ENCODE assay signal across 8 cellular contexts in the genomic region with DNA sequence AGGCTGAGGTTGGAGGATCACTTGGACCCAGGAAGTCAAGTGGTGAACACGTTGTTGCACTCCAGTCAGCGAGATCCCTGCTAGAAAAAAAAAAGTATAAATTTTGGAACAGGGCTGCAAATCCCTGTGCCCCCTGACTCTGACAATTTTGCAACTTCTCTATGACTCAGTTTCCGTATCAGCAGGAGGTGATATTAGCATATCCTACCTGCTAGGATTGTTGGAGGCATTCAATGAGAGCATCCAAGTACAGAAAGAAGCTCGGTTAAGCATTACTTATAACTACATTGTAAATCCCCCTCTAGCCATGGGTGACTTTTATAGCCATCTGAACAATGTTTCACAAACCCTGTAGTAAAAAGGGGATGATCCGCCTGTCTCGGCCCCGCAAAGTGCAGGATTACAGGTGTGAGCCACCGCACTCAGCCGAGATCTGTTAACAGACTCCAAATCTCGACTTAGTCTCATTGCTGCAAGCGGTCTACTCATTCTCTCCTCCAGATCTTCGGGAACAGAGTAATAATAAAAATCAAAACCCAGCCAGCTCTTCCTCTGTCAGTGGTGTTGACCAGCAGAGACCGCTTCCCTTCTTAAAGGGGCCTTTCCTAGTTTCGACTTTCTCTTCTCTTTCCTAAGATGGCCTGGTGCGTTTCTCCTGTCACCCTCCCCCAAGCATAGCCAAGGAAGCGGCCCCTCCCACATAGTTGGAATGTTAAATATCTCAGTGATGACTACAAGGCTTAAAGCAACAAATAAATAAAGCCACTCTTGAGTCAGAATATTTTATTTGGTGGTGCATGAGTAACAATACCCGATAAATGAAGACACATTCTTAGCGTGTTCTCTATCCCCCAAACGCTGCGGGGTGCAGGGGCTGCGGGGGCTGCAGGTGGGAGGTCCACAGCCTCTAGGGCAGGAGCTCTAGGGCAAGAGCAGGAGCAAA. TPM values are rescaled to one million over a fixed set of nuclear protein-coding genes. Genes with fewer than 3 reads are reported as not detected.
DNase-seq lines count a peak whose midpoint lies in the region; ATAC-seq, FAIRE-seq and TF ChIP-seq lines count a peak whose summit lies in the region.

No MANE protein-coding gene starts in this region.

- intact Hi-C loops in gastrocnemius medialis (cut with DNase I; ENCODE audit: low total_unique reads), result loop anchor here (2.0 kb wide), 1 partner anchor 162 kb away; no protein-coding TSS in a partner anchor

- TF ChIP-seq RAD21 in A549 (conservative IDR thresholded peaks at IDR 0.05 in 1 of 2, IDR thresholded peaks at IDR 0.05 in 1 of 2), result no peak; a peak in 2 of 5 replicates

- H3K27me3 ChIP-seq in gastrocnemius medialis, result no peaks in the 10 kb centered on the region

- peak overlapping the region; percentile 87 for H3K4me2 ChIP-seq in A549

- 8% methylated on average over 21 of the region's 21 CpGs for WGBS in A549 (ENCODE audit: missing lambda C conversion rate)
- WGBS in adipose tissue, 3 donors, result 28 to 29% (median 29%) methylated on average over 21 of the region's 21 CpGs

- H3K27ac ChIP-seq in A549 (peak overlapping the region; percentile 74 to 82), adipose tissue (ENCODE audit: low read depth, low read length) (peak overlapping the region; percentile 31), gastrocnemius medialis (peak overlapping the region; percentile 69 to 94 (median 80))

- no peaks in the 10 kb centered on the region for H3K36me3 Mint-ChIP-seq in stimulated activated naive B cell treated with anti-CD40 and anti-IgM and Interleukin-4, amounts not matched to agents 10 μg/mL and 1 μg/mL and 100 μg/mL, for 72 hours

- ATAC-seq in A549, result peak; percentile 64 to 79
- ATAC-seq in gastrocnemius medialis, result peak; percentile 34 to 45
- ATAC-seq in HG03095 (IDR thresholded peaks at IDR 0.05; ENCODE audit: unreplicated experiment), result no peak
- no peak for ATAC-seq in stimulated activated naive B cell treated with anti-CD40 and anti-IgM and Interleukin-4, amounts not matched to agents 10 μg/mL and 1 μg/mL and 100 μg/mL, for 72 hours (replicated peaks)

- CTCF ChIA-PET in A549 (lab: Yijun Ruan, JAX), result interaction anchor here (0.7 to 6.8 kb wide), 4 partner anchors 42 to 250 kb away, joined by 3 to 40 read pairs (median 14); partner anchors contain the start of genes DHX34 and NAPA

- TF ChIP-seq POLR2A in A549 (IDR thresholded peaks at IDR 0.05; ENCODE audit: low read length), result no peak
- TF ChIP-seq POLR2A in gastrocnemius medialis (IDR thresholded peaks at IDR 0.05), result no peak

- peak; percentile 94 to 98 for DNase-seq in A549 (ENCODE audit: low read depth in 1 of 2, low spot score in 1 of 2)
- DNase-seq in HFF-Myc (ENCODE audit: extremely low read depth, low read depth), result peak; percentile 95
- peak; percentile 89 for DNase-seq in iPS DF 19.7 (ENCODE audit: low read depth, low spot score)
- peak; percentile 33 to 69 for DNase-seq in gastrocnemius medialis
- no peak for DNase-seq in stimulated activated naive B cell treated with anti-CD40 and anti-IgM and Interleukin-4, amounts not matched to agents 10 μg/mL and 1 μg/mL and 100 μg/mL, for 72 hours
- no peak for DNase-seq in cerebellum (ENCODE audit: low spot score)

- POLR2A ChIA-PET in A549 (lab: Yijun Ruan, JAX), result interaction anchor here (0.6 to 2.0 kb wide), 3 partner anchors 12 to 97 kb away, joined by 3 to 13 read pairs (median 4); no protein-coding TSS in a partner anchor

- H3K36me3 ChIP-seq in gastrocnemius medialis, result no peaks in the 10 kb centered on the region

- in situ Hi-C loops in gastrocnemius medialis (cut with MboI; ENCODE audit: low sequenced_read_pairs in 4 of 4), result loop anchor here in 3 of 4 donors (5.0 to 10.0 kb wide), 4 partner anchors 74 to 106 kb away; no protein-coding TSS in a partner anchor

- peaks cover 13 to 15% of the 10 kb centered on the region in 2 donors for H3K4me1 Mint-ChIP-seq in stimulated activated naive B cell treated with anti-CD40 and anti-IgM and Interleukin-4, amounts not matched to agents 10 μg/mL and 1 μg/mL and 100 μg/mL, for 72 hours

- H3K9me3 ChIP-seq in A549, result no peaks in the 10 kb centered on the region
- H3K9me3 ChIP-seq in gastrocnemius medialis, result no peaks in the 10 kb centered on the region

- H3K4me3 ChIP-seq in A549 (peak overlapping the region; percentile 43), HFF-Myc (replicated peaks; ENCODE audit: low read depth, low read length) (peak overlapping the region; percentile 51), gastrocnemius medialis (peak overlapping the region; percentile 10 to 62 (median 27))

- H3K4me1 ChIP-seq in A549, result peaks cover 17% of the 10 kb centered on the region
- H3K4me1 ChIP-seq in gastrocnemius medialis, result peaks cover 22 to 24% of the 10 kb centered on the region in 2 donors

- H3K9me3 Mint-ChIP-seq in stimulated activated naive B cell treated with anti-CD40 and anti-IgM and Interleukin-4, amounts not matched to agents 10 μg/mL and 1 μg/mL and 100 μg/mL, for 72 hours, result peaks cover 0 to 2% of the 10 kb centered on the region in 2 donors

- H3K4me3 Mint-ChIP-seq in stimulated activated naive B cell treated with anti-CD40 and anti-IgM and Interleukin-4, amounts not matched to agents 10 μg/mL and 1 μg/mL and 100 μg/mL, for 72 hours, result peak overlapping the region in 1 of 2 donors; percentile 33

- H3K27ac Mint-ChIP-seq in stimulated activated naive B cell treated with anti-CD40 and anti-IgM and Interleukin-4, amounts not matched to agents 10 μg/mL and 1 μg/mL and 100 μg/mL, for 72 hours, result no peak overlapping the region

- TF ChIP-seq CTCF in A549 (IDR thresholded peaks at IDR 0.05) (no peak), HFF-Myc (IDR thresholded peaks at IDR 0.05; ENCODE audit: low read depth, low read length, missing control alignments) (no peak), gastrocnemius medialis (IDR thresholded peaks at IDR 0.05 in 4 of 5, conservative IDR thresholded peaks at IDR 0.05 in 1 of 5) (no peak)

- H3K27me3 Mint-ChIP-seq in stimulated activated naive B cell treated with anti-CD40 and anti-IgM and Interleukin-4, amounts not matched to agents 10 μg/mL and 1 μg/mL and 100 μg/mL, for 72 hours, result peaks cover 20 to 43% of the 10 kb centered on the region in 2 donors

- no peak for TF ChIP-seq EP300 in A549 (IDR thresholded peaks at IDR 0.05)

- FAIRE-seq in A549 (lab: Jason Lieb, UNC), result peak; percentile 86

TF ChIP-seq in A549, 52 proteins besides CTCF, POLR2A, EP300 and RAD21:
- TF ChIP-seq RCOR1 (IDR thresholded peaks at IDR 0.05; ENCODE audit: low read depth, low read length) (no peak), NPAS2 (CRISPR knock-in tag; IDR thresholded peaks at IDR 0.05; ENCODE audit: borderline replicate concordance) (no peak), JUN (IDR thresholded peaks at IDR 0.05) (peak in 1 of 2 experiments; percentile 71; a peak in 2 of 5 replicates), JUNB (IDR thresholded peaks at IDR 0.05) (peak; percentile 45; the same call in 1 of the 2 replicates), ZFP36 (IDR thresholded peaks at IDR 0.05; ENCODE audit: borderline replicate concordance, partially characterized antibody) (no peak), EHF (CRISPR knock-in tag; IDR thresholded peaks at IDR 0.05) (no peak), CEBPB (IDR thresholded peaks at IDR 0.05) (peak in 1 of 2 experiments; percentile 73; a peak in 2 of 4 replicates), MAZ (IDR thresholded peaks at IDR 0.05; ENCODE audit: borderline replicate concordance, low read depth, low read length) (0 out of 2 replicates have a peak, but pooled peaks have one; percentile 35), SMC3 (IDR thresholded peaks at IDR 0.05) (peak; percentile 17; the same call in 1 of the 3 replicates), FOXS1 (CRISPR knock-in tag; IDR thresholded peaks at IDR 0.05) (peak; percentile 90; the same call in 1 of the 2 replicates), HOXA7 (CRISPR knock-in tag; IDR thresholded peaks at IDR 0.05) (no peak), MAFK (IDR thresholded peaks at IDR 0.05; ENCODE audit: partially characterized antibody) (no peak), MAX (IDR thresholded peaks at IDR 0.05) (peak; percentile 76), GATA3 (IDR thresholded peaks at IDR 0.05; ENCODE audit: borderline replicate concordance) (peak; percentile 80; the same call in 1 of the 2 replicates), FOSL2 (IDR thresholded peaks at IDR 0.05) (peak; percentile 45; the same call in 1 of the 2 replicates), FOSL2 (CRISPR knock-in tag; IDR thresholded peaks at IDR 0.05) (peak; percentile 94), KDM5A (IDR thresholded peaks at IDR 0.05) (no peak)

RNA-seq across cellular contexts. Expression of gene BICRA, which starts 10.3 kb away (rescaled TPM):
- polyA plus RNA-seq in A549 (2011; rRNA removed) (0.83 and 1.1 TPM in 2 replicates), A549 (2017; fragmentation: RNase III; extraction: RNeasy Plus Mini Kit Qiagen cat#74134 plus additional on column Dnase treatment) (12.4 to 14.6 TPM (median 12.4 TPM) in 3 replicates), adipose tissue (1 to 10 TPM; 3.1 to 6.2 (median 4.2) TPM)
- polyA plus RNA-seq in A549 (2012; cell fraction: cytosol; rRNA removed), result 2.2 and 3.6 TPM in 2 replicates
- polyA plus RNA-seq in A549 (2012; cell fraction: nucleus; rRNA removed), result 13.2 and 16.4 TPM in 2 replicates
- polyA minus RNA-seq in A549 (2011; rRNA and poly(A)+ RNA removed), result 5.8 and 9.0 TPM in 2 replicates
- total RNA-seq in gastrocnemius medialis (10 to 100 TPM in 3 of 4 donors, 1 to 10 TPM in 1; 8.4 to 35.2 (median 28.7) TPM), cerebellum (9.1 TPM)

RNA-seq across cellular contexts. Expression of gene ZNF541, which starts 25.7 kb away (rescaled TPM):
- polyA plus RNA-seq in A549 (2011; rRNA removed) (not detected in 2 replicates), A549 (2017; fragmentation: RNase III; extraction: RNeasy Plus Mini Kit Qiagen cat#74134 plus additional on column Dnase treatment) (not detected in 3 replicates), adipose tissue (under 1 TPM; 0.07 to 0.45 (median 0.30) TPM)
- polyA plus RNA-seq in A549 (2012; cell fraction: cytosol; rRNA removed), result not detected in 2 replicates
- polyA plus RNA-seq in A549 (2012; cell fraction: nucleus; rRNA removed), result not detected in 2 replicates
- polyA minus RNA-seq in A549 (2011; rRNA and poly(A)+ RNA removed), result not detected in 2 replicates
- total RNA-seq in gastrocnemius medialis (not detected), cerebellum (0.91 TPM)

Comparison
In these comparisons a context has a peak if more than half of its experiments do, and no peak if none do; other contexts are left out.
1. ATAC-seq: peak in A549 (2 of 2) and gastrocnemius medialis (2 of 2); none in HG03095 (single experiment) and stimulated activated naive B cell treated with anti-CD40 and anti-IgM and Interleukin-4, amounts not matched to agents 10 μg/mL and 1 μg/mL and 100 μg/mL, for 72 hours (0 of 2).
2. DNase-seq: peak in A549 (2 of 2), HFF-Myc (single experiment), iPS DF 19.7 (single experiment) and gastrocnemius medialis (2 of 2); none in stimulated activated naive B cell treated with anti-CD40 and anti-IgM and Interleukin-4, amounts not matched to agents 10 μg/mL and 1 μg/mL and 100 μg/mL, for 72 hours (single experiment) and cerebellum (single experiment).
3. Peak in every context shown above with its lines, with median percentiles within 50 percentile points of each other: H3K27ac ChIP-seq and H3K4me3 ChIP-seq.